1 cellular context compared by ENCODE assay signal in the genomic region with DNA sequence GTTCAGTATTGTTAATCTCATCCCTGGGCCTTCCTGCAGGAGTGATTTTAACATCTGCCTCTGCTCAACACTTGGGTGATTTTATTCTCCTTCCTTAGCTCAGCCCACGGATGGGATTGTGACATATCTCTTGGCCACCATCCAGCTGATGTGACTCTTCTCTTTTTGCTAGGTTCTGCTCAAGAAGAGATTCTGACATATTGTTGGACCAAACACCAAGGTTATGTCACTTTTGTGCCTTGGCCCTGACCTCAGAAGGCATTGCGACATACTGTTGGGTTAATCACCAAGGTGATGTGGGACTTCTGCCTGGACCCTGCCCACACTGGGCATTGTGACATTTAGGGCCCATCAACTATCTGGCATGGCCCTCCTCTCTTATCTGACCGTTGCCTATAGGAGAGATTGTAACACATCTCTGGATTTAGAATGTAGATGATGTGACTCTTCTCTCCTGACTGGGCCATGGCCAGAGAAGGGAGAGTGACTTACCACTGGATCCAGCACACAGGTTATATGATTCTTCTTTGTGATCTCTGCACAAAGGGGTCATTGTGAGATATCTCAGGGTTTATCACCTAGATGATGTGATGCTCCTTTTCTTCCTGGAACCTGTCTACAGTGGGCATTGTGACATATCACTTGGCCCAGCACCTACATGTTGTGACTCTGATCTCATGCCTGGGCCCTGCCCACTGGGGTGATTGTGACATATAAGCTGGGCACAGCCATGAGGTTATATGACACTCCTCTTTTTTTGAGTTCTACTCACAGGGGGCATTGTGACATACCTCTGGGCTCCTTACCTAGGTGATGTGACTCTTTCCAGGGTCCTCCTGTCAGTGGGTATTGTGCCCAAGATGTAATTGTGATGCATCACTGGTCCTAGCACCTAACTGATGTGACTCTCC.
TF ChIP-seq lines count a peak whose summit lies in the region.

No MANE protein-coding gene starts in this region.

TF ChIP-seq in K562, 482 proteins besides CTCF, POLR2A, EP300 and RAD21 (continued from another document and continues in another):
- TF ChIP-seq, protein P1, sequence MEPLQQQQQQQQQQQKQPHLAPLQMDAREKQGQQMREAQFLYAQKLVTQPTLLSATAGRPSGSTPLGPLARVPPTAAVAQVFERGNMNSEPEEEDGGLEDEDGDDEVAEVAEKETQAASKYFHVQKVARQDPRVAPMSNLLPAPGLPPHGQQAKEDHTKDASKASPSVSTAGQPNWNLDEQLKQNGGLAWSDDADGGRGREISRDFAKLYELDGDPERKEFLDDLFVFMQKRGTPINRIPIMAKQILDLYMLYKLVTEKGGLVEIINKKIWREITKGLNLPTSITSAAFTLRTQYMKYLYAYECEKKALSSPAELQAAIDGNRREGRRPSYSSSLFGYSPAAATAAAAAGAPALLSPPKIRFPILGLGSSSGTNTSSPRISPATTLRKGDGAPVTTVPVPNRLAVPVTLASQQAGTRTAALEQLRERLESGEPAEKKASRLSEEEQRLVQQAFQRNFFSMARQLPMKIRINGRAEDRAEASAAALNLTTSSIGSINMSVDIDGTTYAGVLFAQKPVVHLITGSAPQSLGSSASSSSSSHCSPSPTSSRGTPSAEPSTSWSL (CRISPR knock-in tag; IDR thresholded peaks at IDR 0.05; ENCODE audit: borderline replicate concordance), result no peak
- TF ChIP-seq RBM14 (IDR thresholded peaks at IDR 0.05; ENCODE audit: borderline replicate concordance, insufficient read depth, low read depth, low read length) (no peak), NFIC (IDR thresholded peaks at IDR 0.05) (peak; percentile 98), POLR2H (tag; IDR thresholded peaks at IDR 0.05; ENCODE audit: low read depth) (no peak), ETV5 (CRISPR knock-in tag; IDR thresholded peaks at IDR 0.05; ENCODE audit: low read depth) (no peak), HDAC8 (tag; IDR thresholded peaks at IDR 0.05) (no peak), ELF2 (CRISPR knock-in tag; IDR thresholded peaks at IDR 0.05) (no peak), FOXA3 (CRISPR knock-in tag; conservative IDR thresholded peaks at IDR 0.05 in 1 of 2, IDR thresholded peaks at IDR 0.05 in 1 of 2) (no peak), RBM39 (optimal IDR thresholded peaks at IDR 0.05; ENCODE audit: low read depth, low read length) (no peak), ZNF766 (CRISPR knock-in tag; conservative IDR thresholded peaks at IDR 0.05) (peak; percentile 83; the same call in 1 of the 2 replicates), KAT8 (IDR thresholded peaks at IDR 0.05; ENCODE audit: low read depth) (no peak), ZNF431 (CRISPR knock-in tag; IDR thresholded peaks at IDR 0.05) (no peak), NR4A1 (CRISPR knock-in tag; IDR thresholded peaks at IDR 0.05) (no peak), NR4A1 (tag; IDR thresholded peaks at IDR 0.05) (peak; percentile 72; the same call in 1 of the 2 replicates), CTBP1 (IDR thresholded peaks at IDR 0.05; ENCODE audit: borderline replicate concordance) (peak; percentile 92), SMARCA4 (IDR thresholded peaks at IDR 0.05) (peak; percentile 87), TAF7 (tag; IDR thresholded peaks at IDR 0.05) (no peak), CC2D1A (IDR thresholded peaks at IDR 0.05) (no peak), ZNF197 (CRISPR knock-in tag; IDR thresholded peaks at IDR 0.05; ENCODE audit: low read depth) (peak; percentile 66; the same call in 1 of the 2 replicates), ZNF695 (CRISPR knock-in tag; IDR thresholded peaks at IDR 0.05) (no peak), HCFC1 (IDR thresholded peaks at IDR 0.05; ENCODE audit: low read depth, low read length) (no peak), KDM5B (IDR thresholded peaks at IDR 0.05; ENCODE audit: insufficient replicate concordance, low read depth, low read length) (no peak), ARID1B (IDR thresholded peaks at IDR 0.05) (peak; percentile 88), FOXJ2 (tag; IDR thresholded peaks at IDR 0.05) (peak; percentile 88), RNF2 (IDR thresholded peaks at IDR 0.05) (peak; percentile 79), SAP30 (IDR thresholded peaks at IDR 0.05; ENCODE audit: borderline replicate concordance, insufficient read depth, low read depth, low read length, poor library complexity, severe bottlenecking) (no peak), BRD4 (IDR thresholded peaks at IDR 0.05) (no peak), ZNF212 (CRISPR knock-in tag; IDR thresholded peaks at IDR 0.05) (no peak), FOXK2 (conservative IDR thresholded peaks at IDR 0.05 in 1 of 2, IDR thresholded peaks at IDR 0.05 in 1 of 2; ENCODE audit: low read depth in 2 of 2) (peak in 1 of 2 experiments; percentile 50; a peak in 2 of 4 replicates), TSC22D4 (tag; IDR thresholded peaks at IDR 0.05) (no peak), PYGO2 (tag; IDR thresholded peaks at IDR 0.05) (no peak), MTA1 (IDR thresholded peaks at IDR 0.05; ENCODE audit: borderline replicate concordance) (peak; percentile 79; the same call in 1 of the 2 replicates), ILF3 (IDR thresholded peaks at IDR 0.05; ENCODE audit: borderline replicate concordance) (no peak), C11orf30 (IDR thresholded peaks at IDR 0.05; ENCODE audit: low read depth) (peak; percentile 95), RBM25 (IDR thresholded peaks at IDR 0.05; ENCODE audit: low read depth, low read length, severe bottlenecking) (no peak), TBP (optimal IDR thresholded peaks at IDR 0.05; ENCODE audit: low read depth, low read length) (peak; percentile 16), XRCC3 (IDR thresholded peaks at IDR 0.05) (no peak), FOXK1 (CRISPR knock-in tag; IDR thresholded peaks at IDR 0.05; ENCODE audit: borderline replicate concordance) (no peak), NR3C1 (CRISPR knock-in tag; IDR thresholded peaks at IDR 0.05) (no peak), ZNF668 (CRISPR knock-in tag; IDR thresholded peaks at IDR 0.05) (no peak), PTTG1 (tag; IDR thresholded peaks at IDR 0.05; ENCODE audit: low read depth) (0 out of 2 replicates have a peak, but pooled peaks have one; percentile 20), ZNF217 (CRISPR knock-in tag; IDR thresholded peaks at IDR 0.05) (no peak)
- TF ChIP-seq, protein P2, sequence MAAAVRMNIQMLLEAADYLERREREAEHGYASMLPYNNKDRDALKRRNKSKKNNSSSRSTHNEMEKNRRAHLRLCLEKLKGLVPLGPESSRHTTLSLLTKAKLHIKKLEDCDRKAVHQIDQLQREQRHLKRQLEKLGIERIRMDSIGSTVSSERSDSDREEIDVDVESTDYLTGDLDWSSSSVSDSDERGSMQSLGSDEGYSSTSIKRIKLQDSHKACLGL (CRISPR knock-in tag; IDR thresholded peaks at IDR 0.05; ENCODE audit: borderline replicate concordance, poor library complexity, severe bottlenecking), result no peak
- TF ChIP-seq, protein P3, sequence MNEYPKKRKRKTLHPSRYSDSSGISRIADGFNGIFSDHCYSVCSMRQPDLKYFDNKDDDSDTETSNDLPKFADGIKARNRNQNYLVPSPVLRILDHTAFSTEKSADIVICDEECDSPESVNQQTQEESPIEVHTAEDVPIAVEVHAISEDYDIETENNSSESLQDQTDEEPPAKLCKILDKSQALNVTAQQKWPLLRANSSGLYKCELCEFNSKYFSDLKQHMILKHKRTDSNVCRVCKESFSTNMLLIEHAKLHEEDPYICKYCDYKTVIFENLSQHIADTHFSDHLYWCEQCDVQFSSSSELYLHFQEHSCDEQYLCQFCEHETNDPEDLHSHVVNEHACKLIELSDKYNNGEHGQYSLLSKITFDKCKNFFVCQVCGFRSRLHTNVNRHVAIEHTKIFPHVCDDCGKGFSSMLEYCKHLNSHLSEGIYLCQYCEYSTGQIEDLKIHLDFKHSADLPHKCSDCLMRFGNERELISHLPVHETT (CRISPR knock-in tag; conservative IDR thresholded peaks at IDR 0.05 in 1 of 2, IDR thresholded peaks at IDR 0.05 in 1 of 2), result peak in 1 of 2 experiments; percentile 70; a peak in 2 of 4 replicates
- TF ChIP-seq, protein P4, sequence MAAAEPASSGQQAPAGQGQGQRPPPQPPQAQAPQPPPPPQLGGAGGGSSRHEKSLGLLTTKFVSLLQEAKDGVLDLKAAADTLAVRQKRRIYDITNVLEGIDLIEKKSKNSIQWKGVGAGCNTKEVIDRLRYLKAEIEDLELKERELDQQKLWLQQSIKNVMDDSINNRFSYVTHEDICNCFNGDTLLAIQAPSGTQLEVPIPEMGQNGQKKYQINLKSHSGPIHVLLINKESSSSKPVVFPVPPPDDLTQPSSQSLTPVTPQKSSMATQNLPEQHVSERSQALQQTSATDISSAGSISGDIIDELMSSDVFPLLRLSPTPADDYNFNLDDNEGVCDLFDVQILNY (CRISPR knock-in tag; IDR thresholded peaks at IDR 0.05), result no peak
- TF ChIP-seq, protein P5, sequence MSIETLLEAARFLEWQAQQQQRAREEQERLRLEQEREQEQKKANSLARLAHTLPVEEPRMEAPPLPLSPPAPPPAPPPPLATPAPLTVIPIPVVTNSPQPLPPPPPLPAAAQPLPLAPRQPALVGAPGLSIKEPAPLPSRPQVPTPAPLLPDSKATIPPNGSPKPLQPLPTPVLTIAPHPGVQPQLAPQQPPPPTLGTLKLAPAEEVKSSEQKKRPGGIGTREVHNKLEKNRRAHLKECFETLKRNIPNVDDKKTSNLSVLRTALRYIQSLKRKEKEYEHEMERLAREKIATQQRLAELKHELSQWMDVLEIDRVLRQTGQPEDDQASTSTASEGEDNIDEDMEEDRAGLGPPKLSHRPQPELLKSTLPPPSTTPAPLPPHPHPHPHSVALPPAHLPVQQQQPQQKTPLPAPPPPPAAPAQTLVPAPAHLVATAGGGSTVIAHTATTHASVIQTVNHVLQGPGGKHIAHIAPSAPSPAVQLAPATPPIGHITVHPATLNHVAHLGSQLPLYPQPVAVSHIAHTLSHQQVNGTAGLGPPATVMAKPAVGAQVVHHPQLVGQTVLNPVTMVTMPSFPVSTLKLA (conservative IDR thresholded peaks at IDR 0.05), result 0 out of 4 replicates have a peak, but pooled peaks of 1 of the 2 experiments have one; percentile 40
- TF ChIP-seq, protein P6, sequence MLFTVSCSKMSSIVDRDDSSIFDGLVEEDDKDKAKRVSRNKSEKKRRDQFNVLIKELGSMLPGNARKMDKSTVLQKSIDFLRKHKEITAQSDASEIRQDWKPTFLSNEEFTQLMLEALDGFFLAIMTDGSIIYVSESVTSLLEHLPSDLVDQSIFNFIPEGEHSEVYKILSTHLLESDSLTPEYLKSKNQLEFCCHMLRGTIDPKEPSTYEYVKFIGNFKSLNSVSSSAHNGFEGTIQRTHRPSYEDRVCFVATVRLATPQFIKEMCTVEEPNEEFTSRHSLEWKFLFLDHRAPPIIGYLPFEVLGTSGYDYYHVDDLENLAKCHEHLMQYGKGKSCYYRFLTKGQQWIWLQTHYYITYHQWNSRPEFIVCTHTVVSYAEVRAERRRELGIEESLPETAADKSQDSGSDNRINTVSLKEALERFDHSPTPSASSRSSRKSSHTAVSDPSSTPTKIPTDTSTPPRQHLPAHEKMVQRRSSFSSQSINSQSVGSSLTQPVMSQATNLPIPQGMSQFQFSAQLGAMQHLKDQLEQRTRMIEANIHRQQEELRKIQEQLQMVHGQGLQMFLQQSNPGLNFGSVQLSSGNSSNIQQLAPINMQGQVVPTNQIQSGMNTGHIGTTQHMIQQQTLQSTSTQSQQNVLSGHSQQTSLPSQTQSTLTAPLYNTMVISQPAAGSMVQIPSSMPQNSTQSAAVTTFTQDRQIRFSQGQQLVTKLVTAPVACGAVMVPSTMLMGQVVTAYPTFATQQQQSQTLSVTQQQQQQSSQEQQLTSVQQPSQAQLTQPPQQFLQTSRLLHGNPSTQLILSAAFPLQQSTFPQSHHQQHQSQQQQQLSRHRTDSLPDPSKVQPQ (CRISPR knock-in tag; IDR thresholded peaks at IDR 0.05; ENCODE audit: borderline replicate concordance), result no peak
- TF ChIP-seq, protein P7, sequence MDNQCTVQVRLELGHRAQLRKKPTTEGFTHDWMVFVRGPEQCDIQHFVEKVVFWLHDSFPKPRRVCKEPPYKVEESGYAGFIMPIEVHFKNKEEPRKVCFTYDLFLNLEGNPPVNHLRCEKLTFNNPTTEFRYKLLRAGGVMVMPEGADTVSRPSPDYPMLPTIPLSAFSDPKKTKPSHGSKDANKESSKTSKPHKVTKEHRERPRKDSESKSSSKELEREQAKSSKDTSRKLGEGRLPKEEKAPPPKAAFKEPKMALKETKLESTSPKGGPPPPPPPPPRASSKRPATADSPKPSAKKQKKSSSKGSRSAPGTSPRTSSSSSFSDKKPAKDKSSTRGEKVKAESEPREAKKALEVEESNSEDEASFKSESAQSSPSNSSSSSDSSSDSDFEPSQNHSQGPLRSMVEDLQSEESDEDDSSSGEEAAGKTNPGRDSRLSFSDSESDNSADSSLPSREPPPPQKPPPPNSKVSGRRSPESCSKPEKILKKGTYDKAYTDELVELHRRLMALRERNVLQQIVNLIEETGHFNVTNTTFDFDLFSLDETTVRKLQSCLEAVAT (IDR thresholded peaks at IDR 0.05), result no peak
- TF ChIP-seq, protein P8, sequence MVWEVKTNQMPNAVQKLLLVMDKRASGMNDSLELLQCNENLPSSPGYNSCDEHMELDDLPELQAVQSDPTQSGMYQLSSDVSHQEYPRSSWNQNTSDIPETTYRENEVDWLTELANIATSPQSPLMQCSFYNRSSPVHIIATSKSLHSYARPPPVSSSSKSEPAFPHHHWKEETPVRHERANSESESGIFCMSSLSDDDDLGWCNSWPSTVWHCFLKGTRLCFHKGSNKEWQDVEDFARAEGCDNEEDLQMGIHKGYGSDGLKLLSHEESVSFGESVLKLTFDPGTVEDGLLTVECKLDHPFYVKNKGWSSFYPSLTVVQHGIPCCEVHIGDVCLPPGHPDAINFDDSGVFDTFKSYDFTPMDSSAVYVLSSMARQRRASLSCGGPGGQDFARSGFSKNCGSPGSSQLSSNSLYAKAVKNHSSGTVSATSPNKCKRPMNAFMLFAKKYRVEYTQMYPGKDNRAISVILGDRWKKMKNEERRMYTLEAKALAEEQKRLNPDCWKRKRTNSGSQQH (CRISPR knock-in tag; IDR thresholded peaks at IDR 0.05), result no peak
- TF ChIP-seq, protein P9, sequence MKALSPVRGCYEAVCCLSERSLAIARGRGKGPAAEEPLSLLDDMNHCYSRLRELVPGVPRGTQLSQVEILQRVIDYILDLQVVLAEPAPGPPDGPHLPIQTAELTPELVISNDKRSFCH (CRISPR knock-in tag; IDR thresholded peaks at IDR 0.05), result no peak
- TF ChIP-seq, protein P9 (tag; IDR thresholded peaks at IDR 0.05), result 0 out of 2 replicates have a peak, but pooled peaks have one; percentile 50
